Comparison of ENCODE assay signal across 14 cellular contexts in the genomic region with DNA sequence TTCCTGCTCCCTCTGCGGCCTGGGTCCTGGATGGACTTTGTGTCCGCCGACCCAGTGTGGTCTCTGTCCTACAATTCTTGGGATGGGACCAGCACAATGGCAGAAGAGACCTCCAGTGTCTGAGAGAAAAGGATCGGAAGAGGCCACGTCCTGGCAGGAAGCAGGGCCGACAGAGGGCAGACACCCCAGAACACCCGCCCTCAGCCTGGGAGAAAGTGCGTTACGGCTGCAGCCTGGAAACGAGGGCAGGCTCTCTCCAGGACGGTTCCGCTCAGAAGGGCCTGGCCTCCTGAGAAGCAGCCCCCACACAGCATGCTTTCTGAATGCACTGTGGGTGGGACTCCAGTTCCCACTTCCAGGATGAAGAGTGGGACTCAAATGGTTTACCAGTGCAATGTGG. TPM values are rescaled to one million over a fixed set of nuclear protein-coding genes. Genes with fewer than 3 reads are reported as not detected.
DNase-seq lines count a peak whose midpoint lies in the region; ATAC-seq and TF ChIP-seq lines count a peak whose summit lies in the region.
"Had no signal": no experiment of that assay in that cellular context is flagged by ENCODE, and none has a peak within 500 bp of the region (broad histone marks: within the 10 kb centered on the region; RNA-seq: fewer than 3 reads in every experiment).

No MANE protein-coding gene starts in this region.

- peaks cover 43% of the 10 kb centered on the region for H3K36me3 ChIP-seq in cardiac muscle cell
- peaks cover 50% of the 10 kb centered on the region for H3K36me3 ChIP-seq in right atrium auricular region
- peaks cover 30% of the 10 kb centered on the region for H3K36me3 ChIP-seq in rectal smooth muscle tissue (ENCODE audit: control insufficient read depth, insufficient read depth, low read length)
- H3K36me3 ChIP-seq in aorta (ENCODE audit: control insufficient read depth in 1 of 2, insufficient read depth in 2 of 2, low read length in 1 of 2): peaks cover 0 to 9% of the 10 kb centered on the region in 2 donors

- no peaks in the 10 kb centered on the region for H3K9me3 ChIP-seq in cardiac muscle cell (ENCODE audit: low read depth)
- no peaks in the 10 kb centered on the region for H3K9me3 ChIP-seq in right atrium auricular region
- no peaks in the 10 kb centered on the region for H3K9me3 ChIP-seq in aorta (ENCODE audit: control insufficient read depth, low read length)
- H3K9me3 ChIP-seq: SJCRH30 had no signal

- intact Hi-C loops in Right ventricle myocardium inferior (cut with DNase I): no loop called here
- intact Hi-C loops in aorta (cut with DNase I): loop anchor here in 1 of 2 donors (5.0 kb wide), 2 partner anchors 36 to 69 kb away; a partner anchor contains a TSS

- H3K27me3 ChIP-seq in cardiac muscle cell: no peaks in the 10 kb centered on the region
- no peaks in the 10 kb centered on the region for H3K27me3 ChIP-seq in right atrium auricular region
- H3K27me3 ChIP-seq in rectal smooth muscle tissue (ENCODE audit: control insufficient read depth, insufficient read depth, low read length): no peaks in the 10 kb centered on the region
- H3K27me3 ChIP-seq in aorta (ENCODE audit: control insufficient read depth in 1 of 2, insufficient read depth in 2 of 2, low read length in 1 of 2): no peaks in the 10 kb centered on the region
- H3K27me3 ChIP-seq: SJCRH30 had no signal

- H3K4me3 ChIP-seq in cardiac muscle cell: no peak overlapping the region
- H3K4me3 ChIP-seq in right atrium auricular region: no peak overlapping the region
- no peak overlapping the region for H3K4me3 ChIP-seq in rectal smooth muscle tissue (ENCODE audit: low read length)
- no peak overlapping the region for H3K4me3 ChIP-seq in aorta (ENCODE audit: low read length in 2 of 2)
- H3K4me3 ChIP-seq: SJCRH30 had no signal

- H3K27ac ChIP-seq in cardiac muscle cell: peak overlapping the region; percentile 69
- peak overlapping the region; percentile 78 for H3K27ac ChIP-seq in right atrium auricular region
- H3K27ac ChIP-seq in rectal smooth muscle tissue (ENCODE audit: low read depth, low read length): peak overlapping the region; percentile 42
- peak overlapping the region in 1 of 2 donors; percentile 23 for H3K27ac ChIP-seq in aorta (ENCODE audit: low read depth in 1 of 2, low read length in 2 of 2)
- H3K27ac ChIP-seq: SJCRH30 had no signal

- no peak for TF ChIP-seq CTCF in cardiac muscle cell (IDR thresholded peaks at IDR 0.05; ENCODE audit: low read depth, low read length)
- no peak for TF ChIP-seq CTCF in right atrium auricular region (IDR thresholded peaks at IDR 0.05)

- 61 to 66% methylated on average over 12 of the region's 12 CpGs for WGBS in aorta, 2 donors

- DNase-seq in cardiac muscle cell (ENCODE audit: low read depth in 1 of 2, low spot score in 1 of 2) (no peak), Right ventricle myocardium inferior (ENCODE audit: missing footprints) (no peak), right atrium auricular region (ENCODE audit: low spot score) (no peak), aorta (peak; percentile 62 to 77), COLO829 (ENCODE audit: low spot score) (no peak), hippocampal formation (lab: John Stamatoyannopoulos, UW) (no peak), medulla oblongata (ENCODE audit: extremely low spot score) (no peak)
- DNase-seq: ACHN; activated CD8-positive, alpha-beta T cell treated with anti-CD3 and anti-CD28 coated beads, Interleukin-2, amount 10 ng/mL, durations not matched to agents 7 days and 5 days; erythroblast; NCI-H2081; SJCRH30 had no signal

- no peaks in the 10 kb centered on the region for H3K4me1 ChIP-seq in cardiac muscle cell (ENCODE audit: low read depth)
- H3K4me1 ChIP-seq in right atrium auricular region: peaks cover 2 to 81% of the 10 kb centered on the region in 2 donors
- peaks cover 3% of the 10 kb centered on the region for H3K4me1 ChIP-seq in rectal smooth muscle tissue (ENCODE audit: control insufficient read depth, insufficient read depth, low read length)
- no peaks in the 10 kb centered on the region for H3K4me1 ChIP-seq in aorta (ENCODE audit: control insufficient read depth in 1 of 2, insufficient read depth in 2 of 2, low read length in 2 of 2)

- no peak overlapping the region for H3K9ac ChIP-seq in rectal smooth muscle tissue (ENCODE audit: low read length)

- ATAC-seq in Right ventricle myocardium inferior: no peak
- peak; percentile 36 for ATAC-seq in aorta (ENCODE audit: low FRiP score)
- ATAC-seq: activated CD8-positive, alpha-beta T cell treated with anti-CD3 and anti-CD28 coated beads, Interleukin-2, amount 10 ng/mL, durations not matched to agents 7 days and 5 days; HCT116 had no signal

RNA-seq across cellular contexts. Expression of a gene that starts 35.5 kb away (rescaled TPM):
- total RNA-seq in cardiac muscle cell: 0.28 and 0.42 TPM in 2 replicates
- polyA plus RNA-seq in cardiac muscle cell: 0.34 and 0.79 TPM in 2 replicates
- total RNA-seq in Right ventricle myocardium inferior: 2.5 TPM
- 1 to 10 TPM; 1.0 to 3.0 TPM for total RNA-seq in right atrium auricular region
- total RNA-seq in aorta: 1 to 10 TPM; 5.4 to 8.7 TPM
- 1 to 10 TPM; 4.4 to 8.1 TPM for polyA plus RNA-seq in aorta

Comparison
In these comparisons a context has a peak if more than half of its experiments do, and no peak if none do; other contexts are left out.
1. DNase-seq: peak in aorta (2 of 2); none in cardiac muscle cell (0 of 2), Right ventricle myocardium inferior (single experiment), right atrium auricular region (single experiment), COLO829 (single experiment), hippocampal formation (0 of 2) and medulla oblongata (single experiment).